8 cellular contexts compared by ENCODE assay signal in the genomic region with DNA sequence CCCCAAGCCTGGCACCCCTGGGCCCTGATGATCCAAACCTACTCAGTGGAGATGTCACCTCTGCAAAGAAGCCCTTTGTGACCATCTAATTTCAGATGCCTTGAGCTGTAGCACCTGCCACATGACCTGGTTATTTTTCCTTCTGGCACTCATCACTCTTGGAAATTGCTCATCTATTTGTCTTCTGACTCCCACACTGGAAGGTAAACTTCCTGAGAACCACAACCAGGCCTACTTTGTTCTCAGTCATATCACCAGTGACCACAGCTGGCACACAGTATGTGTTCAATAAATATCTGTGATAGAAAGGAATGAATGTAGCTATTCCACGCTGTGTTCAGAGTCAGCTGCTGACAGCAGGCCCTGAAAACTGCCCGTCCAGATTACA.
DNase-seq lines count a peak whose midpoint lies in the region; ATAC-seq and TF ChIP-seq lines count a peak whose summit lies in the region.

No MANE protein-coding gene starts in this region.

- H3K4me3 Mint-ChIP-seq in activated CD4-positive, alpha-beta T cell treated with anti-CD3 and anti-CD28 coated beads, Interleukin-2, amount 10 ng/mL, durations not matched to agents 7 days and 5 days = peak overlapping the region; percentile 50
- peak overlapping the region; percentile 22 for H3K4me3 Mint-ChIP-seq in activated naive CD8-positive, alpha-beta T cell

- peaks cover 4% of the 10 kb centered on the region for H3K9me3 Mint-ChIP-seq in activated CD4-positive, alpha-beta T cell treated with anti-CD3 and anti-CD28 coated beads, Interleukin-2, amount 10 ng/mL, durations not matched to agents 7 days and 5 days
- no peaks in the 10 kb centered on the region for H3K9me3 Mint-ChIP-seq in activated naive CD8-positive, alpha-beta T cell (ENCODE audit: low read depth)

- no peaks in the 10 kb centered on the region for H4K20me1 ChIP-seq in hepatocyte (ENCODE audit: insufficient read depth, poor library complexity, severe bottlenecking)

- H3K4me1 Mint-ChIP-seq in activated CD4-positive, alpha-beta T cell treated with anti-CD3 and anti-CD28 coated beads, Interleukin-2, amount 10 ng/mL, durations not matched to agents 7 days and 5 days = peaks cover 68% of the 10 kb centered on the region
- peaks cover 28% of the 10 kb centered on the region for H3K4me1 Mint-ChIP-seq in activated naive CD8-positive, alpha-beta T cell (ENCODE audit: low read depth)

- POLR2A ChIA-PET in activated CD4-positive, alpha-beta T cell treated with anti-CD3 and anti-CD28 coated beads, Interleukin-2, amount 10 ng/mL, durations not matched to agents 7 days and 5 days (lab: Charles Lee) = interaction anchor here (2.0 kb wide), 1 partner anchor 11 kb away, joined by 6 read pairs; no protein-coding TSS in a partner anchor

- H3K36me3 ChIP-seq in hepatocyte (replicated peaks; ENCODE audit: insufficient read depth, low read depth) (no peaks in the 10 kb centered on the region), thoracic aorta (no peaks in the 10 kb centered on the region)

- H3K4me1 ChIP-seq in hepatocyte (ENCODE audit: insufficient read depth) (peaks cover 9% of the 10 kb centered on the region), thoracic aorta (ENCODE audit: control insufficient read depth in 1 of 2, low read depth in 2 of 2) (peaks cover 17 to 46% of the 10 kb centered on the region in 2 donors)

- H3K9me3 ChIP-seq in hepatocyte (ENCODE audit: low read depth) (no peaks in the 10 kb centered on the region), thoracic aorta (no peaks in the 10 kb centered on the region)

- H3K79me2 ChIP-seq in hepatocyte = peaks cover 2% of the 10 kb centered on the region

- CTCF ChIA-PET in activated CD4-positive, alpha-beta T cell treated with anti-CD3 and anti-CD28 coated beads, Interleukin-2, amount 10 ng/mL, durations not matched to agents 7 days and 5 days (lab: Charles Lee) = interaction anchor here (0.6 to 10.8 kb wide), 9 partner anchors 7 to 62 kb away, joined by 3 to 71 read pairs (median 3); no protein-coding TSS in a partner anchor

- no peak overlapping the region for H3K4me3 ChIP-seq in hepatocyte
- no peak overlapping the region for H3K4me3 ChIP-seq in thoracic aorta

- peaks cover 1% of the 10 kb centered on the region for H3K36me3 Mint-ChIP-seq in activated CD4-positive, alpha-beta T cell treated with anti-CD3 and anti-CD28 coated beads, Interleukin-2, amount 10 ng/mL, durations not matched to agents 7 days and 5 days (ENCODE audit: low read depth)
- H3K36me3 Mint-ChIP-seq in activated naive CD8-positive, alpha-beta T cell = no peaks in the 10 kb centered on the region

- DNase-seq in activated CD4-positive, alpha-beta T cell treated with anti-CD3 and anti-CD28 coated beads, Interleukin-2, amount 10 ng/mL, durations not matched to agents 7 days and 5 days = no peak
- DNase-seq in activated CD4-positive, alpha-beta T cell treated with anti-CD3 and anti-CD28 coated beads for 1 hour = no peak
- DNase-seq in hepatocyte (ENCODE audit: low spot score) (no peak), thoracic aorta (ENCODE audit: low spot score) (no peak), germinal center (ENCODE audit: low spot score) (no peak), mesenteric fat pad (ENCODE audit: low spot score) (no peak)
- DNase-seq in central memory CD4-positive, alpha-beta T cell = no peak

- TF ChIP-seq CTCF in hepatocyte (IDR thresholded peaks at IDR 0.05; ENCODE audit: poor library complexity) (no peak), thoracic aorta (IDR thresholded peaks at IDR 0.05) (no peak)

- H3K4me2 ChIP-seq in hepatocyte = no peak overlapping the region

- H3K9me2 ChIP-seq in hepatocyte (replicated peaks; ENCODE audit: insufficient read depth) = no peaks in the 10 kb centered on the region

- peak overlapping the region; percentile 78 for H3K27ac Mint-ChIP-seq in activated CD4-positive, alpha-beta T cell treated with anti-CD3 and anti-CD28 coated beads, Interleukin-2, amount 10 ng/mL, durations not matched to agents 7 days and 5 days
- H3K27ac Mint-ChIP-seq in activated naive CD8-positive, alpha-beta T cell = peak overlapping the region; percentile 55

- H3K27me3 ChIP-seq in hepatocyte (no peaks in the 10 kb centered on the region), thoracic aorta (replicated peaks; ENCODE audit: insufficient read depth) (no peaks in the 10 kb centered on the region)

- ATAC-seq in thoracic aorta (ENCODE audit: insufficient number of reproducible peaks, low FRiP score, low read depth) = no peak

- H3K27ac ChIP-seq in hepatocyte = peak overlapping the region; percentile 59
- H3K27ac ChIP-seq in thoracic aorta = peak overlapping the region; percentile 74 to 76

- H2AFZ ChIP-seq in hepatocyte = no peak overlapping the region

- WGBS in hepatocyte (ENCODE audit: low lambda C conversion rate, missing lambda C conversion rate) = 93% methylated on average over 2 of the region's 2 CpGs

- H3K27me3 Mint-ChIP-seq in activated CD4-positive, alpha-beta T cell treated with anti-CD3 and anti-CD28 coated beads, Interleukin-2, amount 10 ng/mL, durations not matched to agents 7 days and 5 days = peaks cover 32% of the 10 kb centered on the region
- no peaks in the 10 kb centered on the region for H3K27me3 Mint-ChIP-seq in activated naive CD8-positive, alpha-beta T cell
